1 cellular context compared by ENCODE assay signal in the genomic region with DNA sequence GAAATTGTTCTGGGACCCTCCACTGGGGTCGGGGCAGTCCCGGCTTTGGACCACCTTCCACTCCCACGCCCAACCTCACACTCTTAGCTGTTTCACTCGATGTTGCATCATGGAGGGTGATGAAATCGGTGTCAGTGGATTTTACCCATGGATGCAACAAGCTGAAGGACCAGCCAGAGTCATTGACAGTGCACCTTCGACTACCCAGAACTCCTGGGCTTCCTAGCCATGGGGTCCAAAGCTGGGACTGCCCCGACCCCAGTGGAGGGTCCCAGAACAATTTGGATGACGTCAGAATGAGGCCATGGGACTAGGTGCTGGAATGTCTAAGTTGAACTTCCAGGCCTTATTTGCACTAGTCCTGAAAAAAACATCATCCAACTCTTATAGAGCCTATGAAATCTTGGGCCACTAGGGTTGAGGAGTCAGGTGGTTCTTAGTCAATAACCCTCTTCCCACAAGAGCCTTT.
TF ChIP-seq lines count a peak whose summit lies in the region.

No MANE protein-coding gene starts in this region.

TF ChIP-seq in H1, 55 proteins besides CTCF, POLR2A, EP300 and RAD21:
- TF ChIP-seq ASH2L (IDR thresholded peaks at IDR 0.05; ENCODE audit: low read length) (no peak), MAFK (IDR thresholded peaks at IDR 0.05; ENCODE audit: low read depth, low read length) (no peak)
- TF ChIP-seq, protein P1, sequence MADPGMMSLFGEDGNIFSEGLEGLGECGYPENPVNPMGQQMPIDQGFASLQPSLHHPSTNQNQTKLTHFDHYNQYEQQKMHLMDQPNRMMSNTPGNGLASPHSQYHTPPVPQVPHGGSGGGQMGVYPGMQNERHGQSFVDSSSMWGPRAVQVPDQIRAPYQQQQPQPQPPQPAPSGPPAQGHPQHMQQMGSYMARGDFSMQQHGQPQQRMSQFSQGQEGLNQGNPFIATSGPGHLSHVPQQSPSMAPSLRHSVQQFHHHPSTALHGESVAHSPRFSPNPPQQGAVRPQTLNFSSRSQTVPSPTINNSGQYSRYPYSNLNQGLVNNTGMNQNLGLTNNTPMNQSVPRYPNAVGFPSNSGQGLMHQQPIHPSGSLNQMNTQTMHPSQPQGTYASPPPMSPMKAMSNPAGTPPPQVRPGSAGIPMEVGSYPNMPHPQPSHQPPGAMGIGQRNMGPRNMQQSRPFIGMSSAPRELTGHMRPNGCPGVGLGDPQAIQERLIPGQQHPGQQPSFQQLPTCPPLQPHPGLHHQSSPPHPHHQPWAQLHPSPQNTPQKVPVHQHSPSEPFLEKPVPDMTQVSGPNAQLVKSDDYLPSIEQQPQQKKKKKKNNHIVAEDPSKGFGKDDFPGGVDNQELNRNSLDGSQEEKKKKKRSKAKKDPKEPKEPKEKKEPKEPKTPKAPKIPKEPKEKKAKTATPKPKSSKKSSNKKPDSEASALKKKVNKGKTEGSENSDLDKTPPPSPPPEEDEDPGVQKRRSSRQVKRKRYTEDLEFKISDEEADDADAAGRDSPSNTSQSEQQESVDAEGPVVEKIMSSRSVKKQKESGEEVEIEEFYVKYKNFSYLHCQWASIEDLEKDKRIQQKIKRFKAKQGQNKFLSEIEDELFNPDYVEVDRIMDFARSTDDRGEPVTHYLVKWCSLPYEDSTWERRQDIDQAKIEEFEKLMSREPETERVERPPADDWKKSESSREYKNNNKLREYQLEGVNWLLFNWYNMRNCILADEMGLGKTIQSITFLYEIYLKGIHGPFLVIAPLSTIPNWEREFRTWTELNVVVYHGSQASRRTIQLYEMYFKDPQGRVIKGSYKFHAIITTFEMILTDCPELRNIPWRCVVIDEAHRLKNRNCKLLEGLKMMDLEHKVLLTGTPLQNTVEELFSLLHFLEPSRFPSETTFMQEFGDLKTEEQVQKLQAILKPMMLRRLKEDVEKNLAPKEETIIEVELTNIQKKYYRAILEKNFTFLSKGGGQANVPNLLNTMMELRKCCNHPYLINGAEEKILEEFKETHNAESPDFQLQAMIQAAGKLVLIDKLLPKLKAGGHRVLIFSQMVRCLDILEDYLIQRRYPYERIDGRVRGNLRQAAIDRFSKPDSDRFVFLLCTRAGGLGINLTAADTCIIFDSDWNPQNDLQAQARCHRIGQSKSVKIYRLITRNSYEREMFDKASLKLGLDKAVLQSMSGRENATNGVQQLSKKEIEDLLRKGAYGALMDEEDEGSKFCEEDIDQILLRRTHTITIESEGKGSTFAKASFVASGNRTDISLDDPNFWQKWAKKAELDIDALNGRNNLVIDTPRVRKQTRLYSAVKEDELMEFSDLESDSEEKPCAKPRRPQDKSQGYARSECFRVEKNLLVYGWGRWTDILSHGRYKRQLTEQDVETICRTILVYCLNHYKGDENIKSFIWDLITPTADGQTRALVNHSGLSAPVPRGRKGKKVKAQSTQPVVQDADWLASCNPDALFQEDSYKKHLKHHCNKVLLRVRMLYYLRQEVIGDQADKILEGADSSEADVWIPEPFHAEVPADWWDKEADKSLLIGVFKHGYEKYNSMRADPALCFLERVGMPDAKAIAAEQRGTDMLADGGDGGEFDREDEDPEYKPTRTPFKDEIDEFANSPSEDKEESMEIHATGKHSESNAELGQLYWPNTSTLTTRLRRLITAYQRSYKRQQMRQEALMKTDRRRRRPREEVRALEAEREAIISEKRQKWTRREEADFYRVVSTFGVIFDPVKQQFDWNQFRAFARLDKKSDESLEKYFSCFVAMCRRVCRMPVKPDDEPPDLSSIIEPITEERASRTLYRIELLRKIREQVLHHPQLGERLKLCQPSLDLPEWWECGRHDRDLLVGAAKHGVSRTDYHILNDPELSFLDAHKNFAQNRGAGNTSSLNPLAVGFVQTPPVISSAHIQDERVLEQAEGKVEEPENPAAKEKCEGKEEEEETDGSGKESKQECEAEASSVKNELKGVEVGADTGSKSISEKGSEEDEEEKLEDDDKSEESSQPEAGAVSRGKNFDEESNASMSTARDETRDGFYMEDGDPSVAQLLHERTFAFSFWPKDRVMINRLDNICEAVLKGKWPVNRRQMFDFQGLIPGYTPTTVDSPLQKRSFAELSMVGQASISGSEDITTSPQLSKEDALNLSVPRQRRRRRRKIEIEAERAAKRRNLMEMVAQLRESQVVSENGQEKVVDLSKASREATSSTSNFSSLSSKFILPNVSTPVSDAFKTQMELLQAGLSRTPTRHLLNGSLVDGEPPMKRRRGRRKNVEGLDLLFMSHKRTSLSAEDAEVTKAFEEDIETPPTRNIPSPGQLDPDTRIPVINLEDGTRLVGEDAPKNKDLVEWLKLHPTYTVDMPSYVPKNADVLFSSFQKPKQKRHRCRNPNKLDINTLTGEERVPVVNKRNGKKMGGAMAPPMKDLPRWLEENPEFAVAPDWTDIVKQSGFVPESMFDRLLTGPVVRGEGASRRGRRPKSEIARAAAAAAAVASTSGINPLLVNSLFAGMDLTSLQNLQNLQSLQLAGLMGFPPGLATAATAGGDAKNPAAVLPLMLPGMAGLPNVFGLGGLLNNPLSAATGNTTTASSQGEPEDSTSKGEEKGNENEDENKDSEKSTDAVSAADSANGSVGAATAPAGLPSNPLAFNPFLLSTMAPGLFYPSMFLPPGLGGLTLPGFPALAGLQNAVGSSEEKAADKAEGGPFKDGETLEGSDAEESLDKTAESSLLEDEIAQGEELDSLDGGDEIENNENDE (IDR thresholded peaks at IDR 0.05; ENCODE audit: insufficient replicate concordance, low read length), result no peak
